8 cellular contexts compared by ENCODE assay signal in genomic region chr17:82551779-82552457, GRCh38. TPM values are rescaled to one million over a fixed set of nuclear protein-coding genes. Genes with fewer than 3 reads are reported as not detected.
DNase-seq lines count a peak whose midpoint lies in the region; ATAC-seq and TF ChIP-seq lines count a peak whose summit lies in the region.

No MANE protein-coding gene starts in this region.

- in situ Hi-C loops in GM13977 (cut with MboI; ENCODE audit: low pct_unique_long_range_greater_than_20kb, low sequenced_read_pairs, unreplicated experiment) = loop anchor here (10.0 kb wide), 1 partner anchor 197 kb away; the partner anchor contains the start of gene TEX19

- H3K9me3 Mint-ChIP-seq in activated CD8-positive, alpha-beta T cell treated with anti-CD3 and anti-CD28 coated beads, Interleukin-2, amount 10 ng/mL, durations not matched to agents 7 days and 5 days (ENCODE audit: insufficient read depth) = no peaks in the 10 kb centered on the region

- peak; percentile 85 for TF ChIP-seq CTCF in GM13977 (IDR thresholded peaks at IDR 0.05; ENCODE audit: extremely low read depth, insufficient read depth, missing control alignments)

- peak; percentile 68 for ATAC-seq in HG03159 (IDR thresholded peaks at IDR 0.05; ENCODE audit: unreplicated experiment)
- peak; percentile 99 for ATAC-seq in activated CD8-positive, alpha-beta T cell treated with anti-CD3 and anti-CD28 coated beads, Interleukin-2, amount 10 ng/mL, durations not matched to agents 7 days and 5 days

- H3K4me3 ChIP-seq in effector memory CD4-positive, alpha-beta T cell (ENCODE audit: insufficient read depth, low read depth, low read length, poor library complexity, severe bottlenecking) = no peak overlapping the region

- POLR2A ChIA-PET in activated CD8-positive, alpha-beta T cell treated with anti-CD3 and anti-CD28 coated beads, Interleukin-2, amount 10 ng/mL, durations not matched to agents 7 days and 5 days (lab: Charles Lee) = no interaction called here

- H3K27ac ChIP-seq in effector memory CD4-positive, alpha-beta T cell (ENCODE audit: insufficient read depth, low read length, poor library complexity, severe bottlenecking) = no peak overlapping the region

- H3K36me3 ChIP-seq in effector memory CD4-positive, alpha-beta T cell (ENCODE audit: control insufficient read depth, insufficient read depth, low read length) = no peaks in the 10 kb centered on the region

- no peaks in the 10 kb centered on the region for H3K27me3 Mint-ChIP-seq in activated CD8-positive, alpha-beta T cell treated with anti-CD3 and anti-CD28 coated beads, Interleukin-2, amount 10 ng/mL, durations not matched to agents 7 days and 5 days (ENCODE audit: low read depth)

- CTCF ChIA-PET in activated CD8-positive, alpha-beta T cell treated with anti-CD3 and anti-CD28 coated beads, Interleukin-2, amount 10 ng/mL, durations not matched to agents 7 days and 5 days (lab: Charles Lee) = interaction anchor here (0.6 to 1.4 kb wide), 10 partner anchors 9 to 103 kb away, joined by 3 to 8 read pairs (median 3); no protein-coding TSS in a partner anchor

- peak overlapping the region; percentile 22 for H3K27ac Mint-ChIP-seq in activated CD8-positive, alpha-beta T cell treated with anti-CD3 and anti-CD28 coated beads, Interleukin-2, amount 10 ng/mL, durations not matched to agents 7 days and 5 days

- no peak overlapping the region for H3K4me3 Mint-ChIP-seq in activated CD8-positive, alpha-beta T cell treated with anti-CD3 and anti-CD28 coated beads, Interleukin-2, amount 10 ng/mL, durations not matched to agents 7 days and 5 days

- no peaks in the 10 kb centered on the region for H3K9me3 ChIP-seq in effector memory CD4-positive, alpha-beta T cell (ENCODE audit: control insufficient read depth, low read length)

- H3K4me1 Mint-ChIP-seq in activated CD8-positive, alpha-beta T cell treated with anti-CD3 and anti-CD28 coated beads, Interleukin-2, amount 10 ng/mL, durations not matched to agents 7 days and 5 days (ENCODE audit: low read depth) = peaks cover 32% of the 10 kb centered on the region

- no peaks in the 10 kb centered on the region for H3K36me3 Mint-ChIP-seq in activated CD8-positive, alpha-beta T cell treated with anti-CD3 and anti-CD28 coated beads, Interleukin-2, amount 10 ng/mL, durations not matched to agents 7 days and 5 days (ENCODE audit: low read depth)

- H3K27me3 ChIP-seq in effector memory CD4-positive, alpha-beta T cell (replicated peaks; ENCODE audit: control insufficient read depth, insufficient read depth, low read length, poor library complexity, severe bottlenecking) = no peaks in the 10 kb centered on the region

- no peaks in the 10 kb centered on the region for H3K4me1 ChIP-seq in effector memory CD4-positive, alpha-beta T cell (ENCODE audit: control insufficient read depth, insufficient read depth, low read length, poor library complexity, severe bottlenecking)

- DNase-seq in 8988T = peak; percentile 65
- peak; percentile 88 for DNase-seq in GM13977 (ENCODE audit: low spot score)
- DNase-seq in NCI-H69 (lab: John Stamatoyannopoulos, UW) = peak; percentile 73
- peak; percentile 83 for DNase-seq in activated CD8-positive, alpha-beta T cell treated with anti-CD3 and anti-CD28 coated beads, Interleukin-2, amount 10 ng/mL, durations not matched to agents 7 days and 5 days
- DNase-seq in effector memory CD4-positive, alpha-beta T cell = peak; percentile 56 to 64 (median 62)
- peak; percentile 86 for DNase-seq in myocyte (ENCODE audit: low read depth)
- peak; percentile 62 to 79 (median 74) for DNase-seq in stimulated activated naive CD4-positive, alpha-beta T cell (lab: John Stamatoyannopoulos, UW)

RNA-seq across cellular contexts. Expression of gene FOXK2, which starts 32.4 kb away (rescaled TPM):
- total RNA-seq in activated CD8-positive, alpha-beta T cell treated with anti-CD3 and anti-CD28 coated beads, Interleukin-2, amount 10 ng/mL, durations not matched to agents 7 days and 5 days = 10 to 100 TPM; 62.3 to 65.3 TPM
- total RNA-seq in myocyte = 34.8 and 53.8 TPM in 2 replicates
- 32.3 TPM for polyA plus RNA-seq in myocyte (2012)
